17 cellular contexts compared by ENCODE assay signal in genomic region chr18:12028674-12029073, GRCh38. TPM values are rescaled to one million over a fixed set of nuclear protein-coding genes. Genes with fewer than 3 reads are reported as not detected.
DNase-seq lines count a peak whose midpoint lies in the region; ATAC-seq, FAIRE-seq and TF ChIP-seq lines count a peak whose summit lies in the region.
"Had no signal": no experiment of that assay in that cellular context is flagged by ENCODE, and none has a peak within 500 bp of the region (broad histone marks: within the 10 kb centered on the region; RNA-seq: fewer than 3 reads in every experiment).

No MANE protein-coding gene starts in this region.

- H3K27ac ChIP-seq in BLaER1: peak overlapping the region; percentile 24
- H3K27ac ChIP-seq: KMS-11 had no signal

- H3K9me3 ChIP-seq in BLaER1: no peaks in the 10 kb centered on the region

- ATAC-seq in WTC11 (no peak), HG03378 (IDR thresholded peaks at IDR 0.05; ENCODE audit: unreplicated experiment) (no peak)
- no peak for ATAC-seq in stimulated activated naive CD8-positive, alpha-beta T cell treated with anti-CD3 and anti-CD28 coated beads, Interleukin-15, amount 100 ng/mL, for 72 hours
- ATAC-seq: GM12878 had no signal

- DNase-seq in COLO668 (lab: John Stamatoyannopoulos, UW; ENCODE audit: unreplicated experiment) (peak; percentile 12), WTC11 (ENCODE audit: low spot score) (no peak), mesothelial cell of epicardium (ENCODE audit: low spot score in 2 of 2, unreplicated experiment in 2 of 2) (no peak), HuH-7 (ENCODE audit: low spot score) (no peak), H54 (ENCODE audit: insufficient read length, low spot score) (no peak)
- no peak for DNase-seq in stimulated activated naive CD8-positive, alpha-beta T cell treated with anti-CD3 and anti-CD28 coated beads, Interleukin-15, amount 100 ng/mL, for 72 hours
- DNase-seq: MM.1S, NCI-H1417 treated with DMSO at 0.1 percent for 48 hours, NCI-H2029 treated with DMSO at 0.1 percent for 48 hours, NCI-H774, SHP77 treated with DMSO at 0.1 percent for 48 hours, T-helper 2 cell had no signal

- H3K4me2 ChIP-seq in BLaER1: peak overlapping the region; percentile 68
- H3K4me2 ChIP-seq: KMS-11 had no signal

- H3K27ac Mint-ChIP-seq in WTC11: peak overlapping the region; percentile 74; the same call in 1 of the 2 replicates
- peak overlapping the region; percentile 56 for H3K27ac Mint-ChIP-seq in mesothelial cell of epicardium
- no peak overlapping the region for H3K27ac Mint-ChIP-seq in stimulated activated naive CD8-positive, alpha-beta T cell treated with anti-CD3 and anti-CD28 coated beads, Interleukin-15, amount 100 ng/mL, for 72 hours

- no peak for FAIRE-seq in H54 (lab: Jason Lieb, UNC)
- FAIRE-seq: GM12878, RCC 7860 had no signal

- H3K27me3 Mint-ChIP-seq in WTC11 (ENCODE audit: low read depth) (no peaks in the 10 kb centered on the region), mesothelial cell of epicardium (ENCODE audit: low read depth) (no peaks in the 10 kb centered on the region)
- H3K27me3 Mint-ChIP-seq in stimulated activated naive CD8-positive, alpha-beta T cell treated with anti-CD3 and anti-CD28 coated beads, Interleukin-15, amount 100 ng/mL, for 72 hours: no peaks in the 10 kb centered on the region

- peaks cover 61% of the 10 kb centered on the region for H3K36me3 Mint-ChIP-seq in WTC11
- peaks cover 15% of the 10 kb centered on the region for H3K36me3 Mint-ChIP-seq in mesothelial cell of epicardium

- no peak overlapping the region for H3K4me3 Mint-ChIP-seq in WTC11
- H3K4me3 Mint-ChIP-seq in mesothelial cell of epicardium: no peak overlapping the region
- H3K4me3 Mint-ChIP-seq in stimulated activated naive CD8-positive, alpha-beta T cell treated with anti-CD3 and anti-CD28 coated beads, Interleukin-15, amount 100 ng/mL, for 72 hours: no peak overlapping the region

- peaks cover 27% of the 10 kb centered on the region for H3K4me1 ChIP-seq in BLaER1

- no peak overlapping the region for H3K9ac ChIP-seq in BLaER1
- H3K9ac ChIP-seq: KMS-11 had no signal

- CTCF ChIA-PET in WTC11 (lab: Charles Lee): no interaction called here

- H4K20me1 ChIP-seq in BLaER1: no peaks in the 10 kb centered on the region

- TF ChIP-seq POLR2A in H54 (IDR thresholded peaks at IDR 0.05; ENCODE audit: low read depth, low read length): no peak

- no peaks in the 10 kb centered on the region for H3K27me3 ChIP-seq in BLaER1

- POLR2A ChIA-PET in WTC11 (lab: Charles Lee): no interaction called here

- H3K4me1 Mint-ChIP-seq in WTC11 (peaks cover 9% of the 10 kb centered on the region), mesothelial cell of epicardium (peaks cover 36% of the 10 kb centered on the region)
- H3K4me1 Mint-ChIP-seq in stimulated activated naive CD8-positive, alpha-beta T cell treated with anti-CD3 and anti-CD28 coated beads, Interleukin-15, amount 100 ng/mL, for 72 hours: no peaks in the 10 kb centered on the region

- peaks cover 48% of the 10 kb centered on the region for H3K36me3 ChIP-seq in BLaER1

- TF ChIP-seq CTCF in WTC11 (IDR thresholded peaks at IDR 0.05) (no peak), mesothelial cell of epicardium (IDR thresholded peaks at IDR 0.05; ENCODE audit: unreplicated experiment) (no peak)

- H3K9me3 Mint-ChIP-seq in WTC11: peaks cover 5% of the 10 kb centered on the region
- H3K9me3 Mint-ChIP-seq in mesothelial cell of epicardium: peaks cover 4% of the 10 kb centered on the region
- no peaks in the 10 kb centered on the region for H3K9me3 Mint-ChIP-seq in stimulated activated naive CD8-positive, alpha-beta T cell treated with anti-CD3 and anti-CD28 coated beads, Interleukin-15, amount 100 ng/mL, for 72 hours

- no peak overlapping the region for H3K4me3 ChIP-seq in BLaER1
- H3K4me3 ChIP-seq: GM12878 had no signal

TF ChIP-seq in WTC11, 78 proteins besides CTCF, POLR2A, EP300 and RAD21:
- TF ChIP-seq ZNF425 (CRISPR knock-in tag; conservative IDR thresholded peaks at IDR 0.05) (no peak), ATF6 (CRISPR knock-in tag; IDR thresholded peaks at IDR 0.05) (no peak), MLX (CRISPR knock-in tag; IDR thresholded peaks at IDR 0.05) (no peak), SMAD3 (CRISPR knock-in tag; IDR thresholded peaks at IDR 0.05; ENCODE audit: borderline replicate concordance) (no peak), ZNF416 (CRISPR knock-in tag; IDR thresholded peaks at IDR 0.05) (no peak), ZSCAN18 (CRISPR knock-in tag; IDR thresholded peaks at IDR 0.05) (no peak), ZNF138 (CRISPR knock-in tag; conservative IDR thresholded peaks at IDR 0.05) (no peak), ATF1 (CRISPR knock-in tag; IDR thresholded peaks at IDR 0.05) (no peak), ZNF232 (CRISPR knock-in tag; IDR thresholded peaks at IDR 0.05) (no peak), EMX1 (CRISPR knock-in tag; IDR thresholded peaks at IDR 0.05) (no peak), GABPB1 (CRISPR knock-in tag; IDR thresholded peaks at IDR 0.05) (no peak), ZNF512 (CRISPR knock-in tag; IDR thresholded peaks at IDR 0.05; ENCODE audit: borderline replicate concordance) (no peak)
TF ChIP-seq in WTC11: peak in this region for 0.

RNA-seq across cellular contexts. Expression of gene IMPA2, which starts 47.4 kb away (rescaled TPM):
- total RNA-seq in WTC11 (2021) (98.8 to 113 TPM (median 108 TPM) in 3 replicates), mesothelial cell of epicardium (29.9 to 30.6 TPM (median 30.4 TPM) in 3 replicates)

Comparison
In these comparisons a context has a peak if more than half of its experiments do, and no peak if none do; other contexts are left out.
1. H3K27ac Mint-ChIP-seq: peak in WTC11 (single experiment) and mesothelial cell of epicardium (single experiment); none in stimulated activated naive CD8-positive, alpha-beta T cell treated with anti-CD3 and anti-CD28 coated beads, Interleukin-15, amount 100 ng/mL, for 72 hours (0 of 2).